ENCODE assay signal across 15 cellular contexts in genomic region chr1:106746448-106747085, GRCh38.
DNase-seq lines count a peak whose midpoint lies in the region; ATAC-seq and TF ChIP-seq lines count a peak whose summit lies in the region.
"Had no signal": no experiment of that assay in that cellular context is flagged by ENCODE, and none has a peak within 500 bp of the region (broad histone marks: within the 10 kb centered on the region; RNA-seq: fewer than 3 reads in every experiment).

No MANE protein-coding gene starts in this region.

- H3K9me3 ChIP-seq in HUES48 (ENCODE audit: control insufficient read depth, insufficient read depth, low read length) (no peaks in the 10 kb centered on the region), spleen (no peaks in the 10 kb centered on the region), adrenal gland (replicated peaks in 1 of 3) (peaks cover 0 to 9% (median 0%) of the 10 kb centered on the region in 3 donors)
- H3K9me3 ChIP-seq: heart right ventricle, suprapubic skin had no signal

- H3K36me3 Mint-ChIP-seq in brain: no peaks in the 10 kb centered on the region

- H3K4me3 ChIP-seq in HUES48 (ENCODE audit: low read depth, low read length) (peak overlapping the region; percentile 12; the same call in 1 of the 2 replicates), spleen (no peak overlapping the region), adrenal gland (no peak overlapping the region)
- H3K4me3 ChIP-seq: heart right ventricle, skin epidermis, suprapubic skin had no signal

- 0 to 1% (median 0%) methylated on average over 2 of the region's 2 CpGs for WGBS in spleen, 5 donors
- WGBS in adrenal gland, 4 donors: 20 to 27% (median 24%) methylated on average over 2 of the region's 2 CpGs

- H3K27me3 ChIP-seq in HUES48 (ENCODE audit: control insufficient read depth, insufficient read depth, low read length): no peaks in the 10 kb centered on the region
- no peaks in the 10 kb centered on the region for H3K27me3 ChIP-seq in spleen (replicated peaks in 1 of 7)
- H3K27me3 ChIP-seq in adrenal gland: no peaks in the 10 kb centered on the region
- H3K27me3 ChIP-seq: heart right ventricle, suprapubic skin had no signal

- DNase-seq in NCI-H748 treated with DMSO at 0.1 percent for 48 hours (lab: John Stamatoyannopoulos, UW) (peak; percentile 20), renal cortical epithelial cell (ENCODE audit: low read depth) (peak; percentile 72), spleen (no peak), adrenal gland (no peak)
- DNase-seq: activated naive CD4-positive, alpha-beta T cell treated with Interleukin-2 at 50 U/mL for 16 hours; cerebellar nuclear complex; heart right ventricle; left ventricle myocardium superior had no signal

- no peak for TF ChIP-seq POLR2A in spleen (IDR thresholded peaks at IDR 0.05)
- no peak for TF ChIP-seq POLR2A in adrenal gland (IDR thresholded peaks at IDR 0.05)

- H3K27ac Mint-ChIP-seq in brain: peak overlapping the region in 3 of 5 experiments; percentile 1 to 76 (median 10)
- H3K27ac Mint-ChIP-seq: T-helper 2 cell treated with Interferon-gamma antibody and Interleukin-4, amounts not matched to agents 5 μg/mL and 100 μg/mL, for 36 hours had no signal

- peaks cover 39% of the 10 kb centered on the region for H3K4me1 ChIP-seq in HUES48 (ENCODE audit: control insufficient read depth, insufficient read depth, low read length)
- no peaks in the 10 kb centered on the region for H3K4me1 ChIP-seq in spleen
- no peaks in the 10 kb centered on the region for H3K4me1 ChIP-seq in adrenal gland (replicated peaks in 1 of 2)
- H3K4me1 ChIP-seq: heart right ventricle, suprapubic skin had no signal

- peaks cover 10% of the 10 kb centered on the region for H3K27me3 Mint-ChIP-seq in brain

- intact Hi-C loops in spleen (cut with DNase I; ENCODE audit: low total_unique reads): no loop called here
- intact Hi-C loops in adrenal gland (cut with DNase I): no loop called here

- H3K36me3 ChIP-seq in HUES48 (ENCODE audit: control insufficient read depth, insufficient read depth, low read length) (no peaks in the 10 kb centered on the region), spleen (no peaks in the 10 kb centered on the region), adrenal gland (replicated peaks in 1 of 2) (no peaks in the 10 kb centered on the region)
- H3K36me3 ChIP-seq: heart right ventricle, suprapubic skin had no signal

- H3K9ac ChIP-seq in HUES48 (ENCODE audit: low read depth, low read length): no peak overlapping the region

- ATAC-seq in HG03025 (IDR thresholded peaks at IDR 0.05; ENCODE audit: low FRiP score, unreplicated experiment): no peak
- ATAC-seq: heart right ventricle, left ventricle myocardium superior had no signal

- peaks cover 0 to 4% (median 0%) of the 10 kb centered on the region in 5 experiments for H3K9me3 Mint-ChIP-seq in brain

- TF ChIP-seq CTCF in brain (conservative IDR thresholded peaks at IDR 0.05) (no peak), spleen (IDR thresholded peaks at IDR 0.05 in 8 of 11, conservative IDR thresholded peaks at IDR 0.05 in 3 of 11) (no peak), adrenal gland (IDR thresholded peaks at IDR 0.05) (no peak)

- no peak overlapping the region for H3K4me3 Mint-ChIP-seq in brain
- H3K4me3 Mint-ChIP-seq: neural crest cell; T-helper 2 cell treated with Interferon-gamma antibody and Interleukin-4, amounts not matched to agents 5 μg/mL and 100 μg/mL, for 36 hours had no signal

- H3K4me1 Mint-ChIP-seq in brain: peaks cover 17% of the 10 kb centered on the region

- H3K27ac ChIP-seq in HUES48 (ENCODE audit: low read depth, low read length): peak overlapping the region; percentile 72
- H3K27ac ChIP-seq in spleen: no peak overlapping the region
- H3K27ac ChIP-seq in adrenal gland: no peak overlapping the region
- H3K27ac ChIP-seq: heart right ventricle, skin epidermis, suprapubic skin had no signal

Comparison
In these comparisons a context has a peak if more than half of its experiments do, and no peak if none do; other contexts are left out.
1. DNase-seq: peak in NCI-H748 treated with DMSO at 0.1 percent for 48 hours (single experiment) and renal cortical epithelial cell (single experiment); none in spleen (single experiment) and adrenal gland (0 of 7).